Comparison of ENCODE assay signal across 9 cellular contexts in genomic region chr6:45422541-45423110, GRCh38. TPM values are rescaled to one million over a fixed set of nuclear protein-coding genes. Genes with fewer than 3 reads are reported as not detected.
DNase-seq lines count a peak whose midpoint lies in the region; ATAC-seq, FAIRE-seq and TF ChIP-seq lines count a peak whose summit lies in the region.
"Had no signal": no experiment of that assay in that cellular context is flagged by ENCODE, and none has a peak within 500 bp of the region (broad histone marks: within the 10 kb centered on the region; RNA-seq: fewer than 3 reads in every experiment).

No MANE protein-coding gene starts in this region.

- no peaks in the 10 kb centered on the region for H3K27me3 Mint-ChIP-seq in astrocyte (ENCODE audit: low read depth, unreplicated experiment)

- peak overlapping the region; percentile 86 for H3K4me3 ChIP-seq in astrocyte (ENCODE audit: insufficient read depth, low read depth, low read length)
- H3K4me3 ChIP-seq in iPS-18a (ENCODE audit: low read length) = peak overlapping the region; percentile 78
- peak overlapping the region; percentile 65 for H3K4me3 ChIP-seq in smooth muscle cell

- H3K9me3 Mint-ChIP-seq in astrocyte (ENCODE audit: unreplicated experiment) = no peaks in the 10 kb centered on the region

- no peaks in the 10 kb centered on the region for H3K27me3 ChIP-seq in astrocyte (ENCODE audit: insufficient read depth, low read length)
- H3K27me3 ChIP-seq in iPS-18a (ENCODE audit: control insufficient read depth, insufficient read depth, low read length) = peaks cover 87% of the 10 kb centered on the region
- no peaks in the 10 kb centered on the region for H3K27me3 ChIP-seq in smooth muscle cell (ENCODE audit: low read depth)

- peaks cover 18% of the 10 kb centered on the region for H3K4me1 Mint-ChIP-seq in astrocyte (ENCODE audit: low read depth, unreplicated experiment)

- H3K27ac ChIP-seq in astrocyte (ENCODE audit: low read depth, low read length) (peak overlapping the region; percentile 88), iPS-18a (ENCODE audit: low read length) (no peak overlapping the region), smooth muscle cell (ENCODE audit: low read depth) (no peak overlapping the region)

- H3K36me3 ChIP-seq in astrocyte (ENCODE audit: insufficient read depth, low read length) (no peaks in the 10 kb centered on the region), iPS-18a (ENCODE audit: control insufficient read depth, low read depth, low read length) (no peaks in the 10 kb centered on the region), smooth muscle cell (ENCODE audit: low read depth) (no peaks in the 10 kb centered on the region)

- H2AFZ ChIP-seq in astrocyte (ENCODE audit: low read depth, low read length) (peak overlapping the region; percentile 74), smooth muscle cell (ENCODE audit: low read depth) (peak overlapping the region; percentile 78)

- H3K9ac ChIP-seq in astrocyte (ENCODE audit: low read length) = peak overlapping the region; percentile 96
- H3K9ac ChIP-seq in iPS-18a (ENCODE audit: low read length) = peak overlapping the region; percentile 17
- H3K9ac ChIP-seq in smooth muscle cell (ENCODE audit: low read depth) = peak overlapping the region; percentile 39

- H3K4me2 ChIP-seq in astrocyte (ENCODE audit: low read length) (peak overlapping the region; percentile 98), smooth muscle cell (peak overlapping the region; percentile 89)

- H3K4me3 Mint-ChIP-seq in astrocyte (ENCODE audit: unreplicated experiment) = peak overlapping the region; percentile 98

- H3F3A ChIP-seq in smooth muscle cell (ENCODE audit: low read depth) = peaks cover 2% of the 10 kb centered on the region

- no peak for ATAC-seq in GM19328 (IDR thresholded peaks at IDR 0.05; ENCODE audit: unreplicated experiment)
- ATAC-seq in HG03097 (IDR thresholded peaks at IDR 0.05; ENCODE audit: low FRiP score, unreplicated experiment) = no peak

- no peaks in the 10 kb centered on the region for H3K36me3 Mint-ChIP-seq in astrocyte (ENCODE audit: low read depth, unreplicated experiment)

- no peak for FAIRE-seq in astrocyte (lab: Jason Lieb, UNC)
- FAIRE-seq: frontal cortex had no signal

- TF ChIP-seq CTCF in astrocyte (IDR thresholded peaks at IDR 0.05; ENCODE audit: insufficient read depth, low read depth, low read length) (no peak), smooth muscle cell (IDR thresholded peaks at IDR 0.05; ENCODE audit: borderline replicate concordance, insufficient read depth, poor library complexity, severe bottlenecking) (no peak)

- peak; percentile 7 for DNase-seq in NCI-H1436 (lab: John Stamatoyannopoulos, UW)
- DNase-seq in NCI-H1436 treated with DMSO at 0.1 percent for 48 hours (lab: John Stamatoyannopoulos, UW) = no peak
- DNase-seq in SK-N-DZ (ENCODE audit: low spot score) = peak; percentile 19
- peak; percentile 55 for DNase-seq in astrocyte (ENCODE audit: low read depth)
- no peak for DNase-seq in smooth muscle cell (lab: John Stamatoyannopoulos, UW; ENCODE audit: unreplicated experiment)

- peaks cover 81% of the 10 kb centered on the region for H3K79me2 ChIP-seq in astrocyte (ENCODE audit: insufficient read depth, low read length)
- H3K79me2 ChIP-seq in smooth muscle cell (ENCODE audit: low read depth) = peaks cover 67% of the 10 kb centered on the region

- H3K27ac Mint-ChIP-seq in astrocyte (ENCODE audit: unreplicated experiment) = peak overlapping the region; percentile 72

- H3K9me3 ChIP-seq in astrocyte (ENCODE audit: insufficient read depth, low read depth, low read length) (no peaks in the 10 kb centered on the region), iPS-18a (ENCODE audit: control insufficient read depth, low read depth, low read length) (no peaks in the 10 kb centered on the region), smooth muscle cell (replicated peaks; ENCODE audit: low read depth) (no peaks in the 10 kb centered on the region)

- under 1% methylated on average over 26 of the region's 55 CpGs for WGBS in smooth muscle cell (ENCODE audit: low lambda C conversion rate)

- H4K20me1 ChIP-seq in astrocyte (ENCODE audit: insufficient read depth, low read length) (no peaks in the 10 kb centered on the region), smooth muscle cell (ENCODE audit: low read depth) (peaks cover 6% of the 10 kb centered on the region)

- peaks cover 26% of the 10 kb centered on the region for H3K4me1 ChIP-seq in astrocyte (ENCODE audit: insufficient read depth, low read length)
- peaks cover 5% of the 10 kb centered on the region for H3K4me1 ChIP-seq in iPS-18a (ENCODE audit: control insufficient read depth, low read depth, low read length)
- peaks cover 20% of the 10 kb centered on the region for H3K4me1 ChIP-seq in smooth muscle cell (ENCODE audit: low read depth)

RNA-seq across cellular contexts. Expression of gene SUPT3H, which starts 44.9 kb away (rescaled TPM):
- polyA plus RNA-seq in SK-N-DZ (2014; cell fraction: cytosol; rRNA removed) = 5.8 and 5.9 TPM in 2 replicates
- 3.6 and 15.9 TPM in 2 replicates for polyA plus RNA-seq in SK-N-DZ (2014; cell fraction: nucleus; rRNA removed)
- 11.7 and 12.4 TPM in 2 replicates for total RNA-seq in astrocyte
- 16.8 and 22.9 TPM in 2 replicates for total RNA-seq in smooth muscle cell
- 15.3 and 19.4 TPM in 2 replicates for polyA plus RNA-seq in smooth muscle cell

Comparison
In these comparisons a context has a peak if more than half of its experiments do, and no peak if none do; other contexts are left out.
1. DNase-seq: peak in NCI-H1436 (single experiment), SK-N-DZ (single experiment) and astrocyte (single experiment); none in NCI-H1436 treated with DMSO at 0.1 percent for 48 hours (single experiment) and smooth muscle cell (single experiment).
2. H3K9ac ChIP-seq: peak in every context shown above with its lines; median percentile 96 in astrocyte; 39 in smooth muscle cell; 17 in iPS-18a.
3. Peak in every context shown above with its lines, with median percentiles within 50 percentile points of each other: H3K4me3 ChIP-seq.